In the genomic region with DNA sequence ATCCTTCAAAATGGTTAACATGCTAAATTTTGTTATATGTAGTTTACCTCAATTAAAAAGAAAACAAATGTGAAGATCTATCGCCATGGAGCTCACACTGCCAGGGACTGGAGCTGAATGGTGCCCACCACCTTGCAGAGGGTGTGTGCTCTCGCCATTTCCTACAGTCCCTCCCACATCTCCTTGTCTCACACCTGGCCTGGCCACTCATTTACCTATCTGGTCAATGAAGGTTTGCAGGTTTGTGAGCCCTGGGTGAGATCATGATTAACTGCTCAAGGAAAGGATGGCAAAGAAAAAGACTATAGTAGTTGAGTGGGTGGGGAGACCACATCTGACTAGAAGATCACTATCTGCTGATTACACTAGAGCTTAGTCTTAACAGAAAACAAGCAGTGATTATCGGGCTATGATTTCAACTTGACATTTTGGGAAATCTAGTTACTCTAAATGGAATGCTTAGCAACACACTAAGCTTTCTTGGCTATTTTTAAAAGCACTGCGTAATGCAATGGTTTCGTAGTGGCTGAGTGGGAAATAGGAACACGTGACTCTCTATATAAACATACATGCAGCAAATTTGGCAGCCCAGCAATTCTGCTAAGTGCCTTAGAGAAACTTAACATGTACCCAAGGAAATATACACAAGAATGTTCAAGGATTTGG, we compare ENCODE assay signal across 1 cellular context.
TF ChIP-seq lines count a peak whose summit lies in the region.

No MANE protein-coding gene starts in this region.

TF ChIP-seq in HepG2, 621 proteins besides CTCF, POLR2A, EP300 and RAD21 (continued from another document):
- TF ChIP-seq, protein P1, sequence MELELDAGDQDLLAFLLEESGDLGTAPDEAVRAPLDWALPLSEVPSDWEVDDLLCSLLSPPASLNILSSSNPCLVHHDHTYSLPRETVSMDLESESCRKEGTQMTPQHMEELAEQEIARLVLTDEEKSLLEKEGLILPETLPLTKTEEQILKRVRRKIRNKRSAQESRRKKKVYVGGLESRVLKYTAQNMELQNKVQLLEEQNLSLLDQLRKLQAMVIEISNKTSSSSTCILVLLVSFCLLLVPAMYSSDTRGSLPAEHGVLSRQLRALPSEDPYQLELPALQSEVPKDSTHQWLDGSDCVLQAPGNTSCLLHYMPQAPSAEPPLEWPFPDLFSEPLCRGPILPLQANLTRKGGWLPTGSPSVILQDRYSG (CRISPR knock-in tag; IDR thresholded peaks at IDR 0.05) = no peak
- no peak for TF ChIP-seq ZNF562 (CRISPR knock-in tag; IDR thresholded peaks at IDR 0.05; ENCODE audit: borderline replicate concordance)
- TF ChIP-seq, protein P2, sequence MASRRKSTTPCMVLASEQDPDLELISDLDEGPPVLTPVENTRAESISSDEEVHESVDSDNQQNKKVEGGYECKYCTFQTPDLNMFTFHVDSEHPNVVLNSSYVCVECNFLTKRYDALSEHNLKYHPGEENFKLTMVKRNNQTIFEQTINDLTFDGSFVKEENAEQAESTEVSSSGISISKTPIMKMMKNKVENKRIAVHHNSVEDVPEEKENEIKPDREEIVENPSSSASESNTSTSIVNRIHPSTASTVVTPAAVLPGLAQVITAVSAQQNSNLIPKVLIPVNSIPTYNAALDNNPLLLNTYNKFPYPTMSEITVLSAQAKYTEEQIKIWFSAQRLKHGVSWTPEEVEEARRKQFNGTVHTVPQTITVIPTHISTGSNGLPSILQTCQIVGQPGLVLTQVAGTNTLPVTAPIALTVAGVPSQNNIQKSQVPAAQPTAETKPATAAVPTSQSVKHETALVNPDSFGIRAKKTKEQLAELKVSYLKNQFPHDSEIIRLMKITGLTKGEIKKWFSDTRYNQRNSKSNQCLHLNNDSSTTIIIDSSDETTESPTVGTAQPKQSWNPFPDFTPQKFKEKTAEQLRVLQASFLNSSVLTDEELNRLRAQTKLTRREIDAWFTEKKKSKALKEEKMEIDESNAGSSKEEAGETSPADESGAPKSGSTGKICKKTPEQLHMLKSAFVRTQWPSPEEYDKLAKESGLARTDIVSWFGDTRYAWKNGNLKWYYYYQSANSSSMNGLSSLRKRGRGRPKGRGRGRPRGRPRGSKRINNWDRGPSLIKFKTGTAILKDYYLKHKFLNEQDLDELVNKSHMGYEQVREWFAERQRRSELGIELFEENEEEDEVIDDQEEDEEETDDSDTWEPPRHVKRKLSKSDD (CRISPR knock-in tag; IDR thresholded peaks at IDR 0.05; ENCODE audit: low read depth) = no peak
- no peak for TF ChIP-seq ZNF7 (CRISPR knock-in tag; IDR thresholded peaks at IDR 0.05)
- no peak for TF ChIP-seq ZNF296 (CRISPR knock-in tag; conservative IDR thresholded peaks at IDR 0.05)
- no peak for TF ChIP-seq ZNF382 (CRISPR knock-in tag; IDR thresholded peaks at IDR 0.05; ENCODE audit: borderline replicate concordance)
- no peak for TF ChIP-seq FOXJ3 (CRISPR knock-in tag; IDR thresholded peaks at IDR 0.05; ENCODE audit: borderline replicate concordance)
- TF ChIP-seq DNMT1 (CRISPR knock-in tag; IDR thresholded peaks at IDR 0.05) = no peak
- TF ChIP-seq, protein P3, sequence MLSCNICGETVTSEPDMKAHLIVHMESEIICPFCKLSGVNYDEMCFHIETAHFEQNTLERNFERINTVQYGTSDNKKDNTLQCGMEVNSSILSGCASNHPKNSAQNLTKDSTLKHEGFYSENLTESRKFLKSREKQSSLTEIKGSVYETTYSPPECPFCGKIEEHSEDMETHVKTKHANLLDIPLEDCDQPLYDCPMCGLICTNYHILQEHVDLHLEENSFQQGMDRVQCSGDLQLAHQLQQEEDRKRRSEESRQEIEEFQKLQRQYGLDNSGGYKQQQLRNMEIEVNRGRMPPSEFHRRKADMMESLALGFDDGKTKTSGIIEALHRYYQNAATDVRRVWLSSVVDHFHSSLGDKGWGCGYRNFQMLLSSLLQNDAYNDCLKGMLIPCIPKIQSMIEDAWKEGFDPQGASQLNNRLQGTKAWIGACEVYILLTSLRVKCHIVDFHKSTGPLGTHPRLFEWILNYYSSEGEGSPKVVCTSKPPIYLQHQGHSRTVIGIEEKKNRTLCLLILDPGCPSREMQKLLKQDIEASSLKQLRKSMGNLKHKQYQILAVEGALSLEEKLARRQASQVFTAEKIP (CRISPR knock-in tag; IDR thresholded peaks at IDR 0.05; ENCODE audit: borderline replicate concordance) = no peak
- TF ChIP-seq BORCS8-MEF2B (CRISPR knock-in tag; IDR thresholded peaks at IDR 0.05) = no peak
